In the genomic region with DNA sequence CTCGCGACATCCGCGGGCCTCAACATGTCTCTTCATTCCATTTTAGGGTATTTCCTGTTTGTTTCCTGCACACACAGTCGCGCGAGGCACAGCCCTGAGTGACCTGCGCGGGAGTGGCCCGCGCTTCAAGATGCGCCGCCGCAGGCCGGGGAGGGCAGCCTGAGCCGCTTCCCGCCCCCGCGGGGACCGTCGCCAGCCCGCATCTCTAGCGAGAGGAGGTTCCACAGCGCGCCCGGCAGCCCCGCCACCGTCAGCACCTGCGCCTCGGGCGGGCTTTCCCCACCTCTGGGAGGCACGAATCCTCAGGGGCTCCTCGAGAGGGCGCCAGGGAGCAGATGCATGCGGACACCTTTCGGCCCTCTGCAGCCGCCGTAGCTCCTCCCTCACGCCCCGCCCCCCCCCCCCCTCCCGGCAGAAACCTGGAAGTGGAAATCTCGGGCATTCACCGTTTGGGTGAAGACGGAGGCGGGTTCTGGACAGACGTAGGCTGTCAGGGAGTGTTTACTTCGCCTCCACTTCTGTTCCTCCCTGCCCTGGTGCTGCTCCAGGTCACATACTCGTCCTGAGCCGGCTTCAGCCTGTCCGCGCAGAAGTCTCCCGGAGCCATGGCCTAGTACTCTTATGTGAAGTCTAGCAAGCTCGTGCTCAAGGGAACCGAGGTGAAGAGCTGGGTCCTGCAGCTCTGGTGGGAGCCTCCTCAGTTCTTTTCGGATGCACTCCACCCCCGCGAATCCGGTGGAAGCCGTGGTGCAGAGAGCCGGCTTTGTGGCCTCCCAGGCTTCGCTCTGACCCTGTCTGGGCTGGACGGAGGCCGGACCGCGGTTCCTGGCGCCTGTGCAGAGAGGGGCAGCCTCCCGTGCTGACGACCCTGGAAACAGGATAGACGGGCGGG, we compare ENCODE assay signal across 8 cellular contexts.
DNase-seq lines count a peak whose midpoint lies in the region; ATAC-seq and TF ChIP-seq lines count a peak whose summit lies in the region.

No MANE protein-coding gene starts in this region.

- peak overlapping the region; percentile 93 for H3K4me3 Mint-ChIP-seq in activated naive CD4-positive, alpha-beta T cell treated with anti-CD3 and anti-CD28 coated beads, Interleukin-2, amount 50 U/mL, for 24 hours
- H3K4me3 Mint-ChIP-seq in glutamatergic neuron (ENCODE audit: unreplicated experiment) = peak overlapping the region; percentile 90

- peak overlapping the region; percentile 79 for H3K4me3 ChIP-seq in MG63
- peak overlapping the region; percentile 98 for H3K4me3 ChIP-seq in parathyroid adenoma (ENCODE audit: low read depth, low read length)
- peak overlapping the region; percentile 73 to 90 for H3K4me3 ChIP-seq in tibial artery

- peak overlapping the region; percentile 16 for H3K9ac ChIP-seq in parathyroid adenoma

- peak; percentile 74 for TF ChIP-seq CTCF in glutamatergic neuron (IDR thresholded peaks at IDR 0.05; ENCODE audit: partially characterized antibody, unreplicated experiment)
- peak; percentile 66 for TF ChIP-seq CTCF in parathyroid adenoma (IDR thresholded peaks at IDR 0.05)
- peak; percentile 57 to 80 for TF ChIP-seq CTCF in tibial artery (IDR thresholded peaks at IDR 0.05)

- no peaks in the 10 kb centered on the region for H3K9me3 ChIP-seq in MG63
- no peaks in the 10 kb centered on the region for H3K9me3 ChIP-seq in parathyroid adenoma (ENCODE audit: control insufficient read depth, low read length)
- H3K9me3 ChIP-seq in tibial artery = no peaks in the 10 kb centered on the region

- intact Hi-C loops in tibial artery (cut with DNase I; ENCODE audit: low total_unique reads) = no loop called here

- H3K27ac Mint-ChIP-seq in activated naive CD4-positive, alpha-beta T cell treated with anti-CD3 and anti-CD28 coated beads, Interleukin-2, amount 50 U/mL, for 24 hours = peak overlapping the region; percentile 96
- H3K27ac Mint-ChIP-seq in glutamatergic neuron (ENCODE audit: unreplicated experiment) = peak overlapping the region; percentile 69

- H3K27me3 ChIP-seq in MG63 = no peaks in the 10 kb centered on the region
- no peaks in the 10 kb centered on the region for H3K27me3 ChIP-seq in parathyroid adenoma (ENCODE audit: control insufficient read depth, insufficient read depth, low read length)
- H3K27me3 ChIP-seq in tibial artery = no peaks in the 10 kb centered on the region

- H3K27ac ChIP-seq in parathyroid adenoma (peak overlapping the region; percentile 70), tibial artery (peak overlapping the region; percentile 78 to 86)

- peak overlapping the region; percentile 81 for H2AFZ ChIP-seq in parathyroid adenoma

- peak; percentile 77 for DNase-seq in DMS53 treated with DMSO at 0.1 percent for 48 hours (lab: John Stamatoyannopoulos, UW; ENCODE audit: unreplicated experiment)
- peak; percentile 83 for DNase-seq in MG63
- peak; percentile 91 for DNase-seq in SK-MEL-5 (ENCODE audit: low read depth, low spot score)
- peak; percentile 90 for DNase-seq in glutamatergic neuron
- peak; percentile 77 to 88 for DNase-seq in tibial artery

- peak; percentile 98 for ATAC-seq in GM21825 (IDR thresholded peaks at IDR 0.05; ENCODE audit: unreplicated experiment)

- in situ Hi-C loops in SK-MEL-5 (cut with HindIII; ENCODE audit: low pct_unique_long_range_greater_than_20kb, low sequenced_read_pairs) = no loop called here

- peaks cover 2% of the 10 kb centered on the region; the same call in 1 of the 2 replicates for H3K36me3 ChIP-seq in MG63
- H3K36me3 ChIP-seq in parathyroid adenoma (ENCODE audit: control insufficient read depth, insufficient read depth, low read length) = no peaks in the 10 kb centered on the region
- no peaks in the 10 kb centered on the region for H3K36me3 ChIP-seq in tibial artery

- no peaks in the 10 kb centered on the region for H3K27me3 Mint-ChIP-seq in activated naive CD4-positive, alpha-beta T cell treated with anti-CD3 and anti-CD28 coated beads, Interleukin-2, amount 50 U/mL, for 24 hours
- H3K27me3 Mint-ChIP-seq in glutamatergic neuron (ENCODE audit: unreplicated experiment) = no peaks in the 10 kb centered on the region

- H3K36me3 Mint-ChIP-seq in activated naive CD4-positive, alpha-beta T cell treated with anti-CD3 and anti-CD28 coated beads, Interleukin-2, amount 50 U/mL, for 24 hours = peaks cover 15% of the 10 kb centered on the region
- H3K36me3 Mint-ChIP-seq in glutamatergic neuron (ENCODE audit: unreplicated experiment) = peaks cover 3% of the 10 kb centered on the region

- H3K9me3 Mint-ChIP-seq in activated naive CD4-positive, alpha-beta T cell treated with anti-CD3 and anti-CD28 coated beads, Interleukin-2, amount 50 U/mL, for 24 hours = peaks cover 7% of the 10 kb centered on the region
- peaks cover 2% of the 10 kb centered on the region for H3K9me3 Mint-ChIP-seq in glutamatergic neuron (ENCODE audit: unreplicated experiment)

- H3K79me2 ChIP-seq in parathyroid adenoma = no peaks in the 10 kb centered on the region

- H3K4me2 ChIP-seq in parathyroid adenoma (ENCODE audit: low read length) = peak overlapping the region; percentile 86

- H3K4me1 Mint-ChIP-seq in activated naive CD4-positive, alpha-beta T cell treated with anti-CD3 and anti-CD28 coated beads, Interleukin-2, amount 50 U/mL, for 24 hours = peaks cover 39% of the 10 kb centered on the region
- H3K4me1 Mint-ChIP-seq in glutamatergic neuron (ENCODE audit: low read depth, unreplicated experiment) = peaks cover 4% of the 10 kb centered on the region

- H3K4me1 ChIP-seq in parathyroid adenoma (no peaks in the 10 kb centered on the region), tibial artery (peaks cover 0 to 19% (median 0%) of the 10 kb centered on the region in 4 donors)

Comparison
In these comparisons a context has a peak if more than half of its experiments do, and no peak if none do; other contexts are left out.
1. Peak in every context shown above with its lines: DNase-seq, ATAC-seq, H3K4me3 ChIP-seq and H3K27ac ChIP-seq.